ENCODE assay signal across 21 cellular contexts in the genomic region with DNA sequence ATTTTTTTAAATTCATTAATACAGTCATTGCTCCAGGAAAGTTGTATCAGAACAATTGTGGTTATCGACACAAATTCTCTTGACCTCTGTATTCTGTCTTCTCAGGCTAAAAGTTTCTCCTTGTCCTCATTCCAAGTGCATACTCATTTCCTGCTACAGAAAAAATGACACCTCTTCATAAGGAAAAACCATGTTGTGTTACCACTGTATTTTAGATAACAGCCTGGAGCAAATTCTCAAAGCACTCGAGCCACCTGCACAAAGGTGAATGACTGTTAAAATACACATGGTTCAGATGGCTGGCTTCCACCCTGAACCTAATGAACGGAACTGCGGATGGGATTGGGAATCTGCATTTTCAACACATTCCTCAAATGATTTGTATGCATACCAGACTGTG.
DNase-seq lines count a peak whose midpoint lies in the region; ATAC-seq, FAIRE-seq and TF ChIP-seq lines count a peak whose summit lies in the region.
"Had no signal": no experiment of that assay in that cellular context is flagged by ENCODE, and none has a peak within 500 bp of the region (broad histone marks: within the 10 kb centered on the region; RNA-seq: fewer than 3 reads in every experiment).

No MANE protein-coding gene starts in this region.

- H3K9me3 Mint-ChIP-seq in WTC11: peaks cover 9% of the 10 kb centered on the region; the same call in 1 of the 2 replicates
- H3K9me3 Mint-ChIP-seq: HFFc6 had no signal

- no peak overlapping the region for H3K4ac ChIP-seq in trophoblast cell (ENCODE audit: low read depth, low read length)

- no peak overlapping the region for H2BK120ac ChIP-seq in trophoblast cell (ENCODE audit: insufficient read depth, low read length, poor library complexity)

- H3K14ac ChIP-seq in trophoblast cell (ENCODE audit: low read length): no peak overlapping the region

- ATAC-seq in WTC11 (peak; percentile 59), HG03460 (IDR thresholded peaks at IDR 0.05; ENCODE audit: unreplicated experiment) (no peak), pancreas (no peak)
- ATAC-seq: HCT116 had no signal

- H3K27me3 Mint-ChIP-seq in WTC11 (ENCODE audit: low read depth): no peaks in the 10 kb centered on the region
- H3K27me3 Mint-ChIP-seq: CD4-positive, CD25-positive, alpha-beta regulatory T cell had no signal

- DNase-seq in HT1080 (ENCODE audit: low read depth) (peak; percentile 44), WTC11 (ENCODE audit: low spot score) (no peak), epithelial cell of esophagus (ENCODE audit: low read depth) (peak; percentile 20), trophoblast cell (peak; percentile 26 to 31), SIG-M5 (lab: John Stamatoyannopoulos, UW) (no peak), pancreas (no peak)
- no peak for DNase-seq in activated CD8-positive, alpha-beta memory T cell treated with anti-CD3 and anti-CD28 coated beads, Interleukin-2, amount 50 U/mL, for 4 hours
- DNase-seq: BE2C; C1 segment of cervical spinal cord; CD4-positive, CD25-positive, alpha-beta regulatory T cell; CD8-positive, alpha-beta memory T cell; COR-L47; DMS 273 treated with DMSO at 0.1 percent for 48 hours; GM23248; H7; HFFc6 had no signal

- no peaks in the 10 kb centered on the region for H3K79me2 ChIP-seq in trophoblast cell (ENCODE audit: control insufficient read depth, insufficient read depth, low read length, poor library complexity)

- no CpG with 5 or more reads among the region's 4 CpGs for whole genome bisulfite sequencing in trophoblast cell (ENCODE audit: extremely low coverage, insufficient coverage, insufficient read length)
- 69 to 75% methylated on average over 4 of the region's 4 CpGs for WGBS in pancreas, 2 donors

- H3K23ac ChIP-seq in trophoblast cell (ENCODE audit: low read length): no peak overlapping the region

- TF ChIP-seq CTCF in WTC11 (IDR thresholded peaks at IDR 0.05) (no peak), epithelial cell of esophagus (IDR thresholded peaks at IDR 0.05; ENCODE audit: insufficient read depth, low read depth, low read length, missing control alignments) (no peak), pancreas (IDR thresholded peaks at IDR 0.05) (no peak)

- no peak overlapping the region for H3K18ac ChIP-seq in trophoblast cell (ENCODE audit: low read length)

- H3K36me3 Mint-ChIP-seq in WTC11: peaks cover 3% of the 10 kb centered on the region; the same call in 1 of the 2 replicates
- H3K36me3 Mint-ChIP-seq: CD4-positive, CD25-positive, alpha-beta regulatory T cell; CD8-positive, alpha-beta memory T cell had no signal

- H2BK5ac ChIP-seq in trophoblast cell (ENCODE audit: low read depth, low read length, poor library complexity): no peak overlapping the region

- H3K9me3 ChIP-seq in trophoblast cell (ENCODE audit: insufficient read depth, low read depth, low read length): no peaks in the 10 kb centered on the region
- H3K9me3 ChIP-seq in pancreas: no peaks in the 10 kb centered on the region
- H3K9me3 ChIP-seq: BE2C had no signal

- H3K9ac ChIP-seq in trophoblast cell (ENCODE audit: low read length): no peak overlapping the region
- H3K9ac ChIP-seq: GM23248 had no signal

- H3K27me3 ChIP-seq in trophoblast cell (ENCODE audit: insufficient read depth, low read length) (no peaks in the 10 kb centered on the region), pancreas (no peaks in the 10 kb centered on the region)
- H3K27me3 ChIP-seq: BE2C had no signal

- no peak overlapping the region for H2AFZ ChIP-seq in trophoblast cell (ENCODE audit: insufficient read depth, low read length, poor library complexity)
- H2AFZ ChIP-seq: GM23248 had no signal

- peak overlapping the region; percentile 10; the same call in 1 of the 2 replicates for H3K27ac Mint-ChIP-seq in WTC11
- H3K27ac Mint-ChIP-seq: CD4-positive, CD25-positive, alpha-beta regulatory T cell; CD8-positive, alpha-beta memory T cell; HFFc6 had no signal

- H3K4me2 ChIP-seq in trophoblast cell (ENCODE audit: low read length): no peak overlapping the region

- peaks cover 31% of the 10 kb centered on the region for H3K4me1 Mint-ChIP-seq in WTC11
- H3K4me1 Mint-ChIP-seq: CD4-positive, CD25-positive, alpha-beta regulatory T cell; CD8-positive, alpha-beta memory T cell had no signal

- POLR2A ChIA-PET in WTC11 (lab: Charles Lee): interaction anchor here (1.0 kb wide), 1 partner anchor 13 kb away, joined by 3 read pairs; no protein-coding TSS in a partner anchor

- H3K36me3 ChIP-seq in trophoblast cell (ENCODE audit: control insufficient read depth in 1 of 2, insufficient read depth in 2 of 2, low read length in 2 of 2) (no peaks in the 10 kb centered on the region), pancreas (no peaks in the 10 kb centered on the region)
- H3K36me3 ChIP-seq: BE2C had no signal

- intact Hi-C loops in pancreas (cut with DNase I): no loop called here

- H3K4me3 Mint-ChIP-seq in WTC11: no peak overlapping the region
- H3K4me3 Mint-ChIP-seq: CD4-positive, CD25-positive, alpha-beta regulatory T cell; CD8-positive, alpha-beta memory T cell; HFFc6 had no signal

- no peak overlapping the region for H2BK12ac ChIP-seq in trophoblast cell (ENCODE audit: low read length)

- no peak overlapping the region for H2AK5ac ChIP-seq in trophoblast cell (ENCODE audit: low read length)

- no peaks in the 10 kb centered on the region for H3K4me1 ChIP-seq in trophoblast cell (ENCODE audit: control insufficient read depth in 1 of 2, insufficient read depth in 2 of 2, low read length in 2 of 2)
- no peaks in the 10 kb centered on the region for H3K4me1 ChIP-seq in pancreas
- H3K4me1 ChIP-seq: BE2C had no signal

- no peak overlapping the region for H3K27ac ChIP-seq in trophoblast cell (ENCODE audit: low read depth, low read length)
- H3K27ac ChIP-seq in pancreas: no peak overlapping the region
- H3K27ac ChIP-seq: GM23248 had no signal

- H4K12ac ChIP-seq in trophoblast cell (ENCODE audit: low read depth, low read length): no peak overlapping the region

- no peak overlapping the region for H4K91ac ChIP-seq in trophoblast cell (ENCODE audit: low read depth, low read length)

- no peak overlapping the region for H4K8ac ChIP-seq in trophoblast cell (ENCODE audit: low read depth, low read length)

- CTCF ChIA-PET in WTC11 (lab: Charles Lee): no interaction called here

- FAIRE-seq in pancreas (lab: Jason Lieb, UNC): no peak
- FAIRE-seq: G401.6, GM12891, GM19239 had no signal

- no peak overlapping the region for H3K4me3 ChIP-seq in epithelial cell of esophagus (ENCODE audit: low read length)
- no peak overlapping the region for H3K4me3 ChIP-seq in trophoblast cell (ENCODE audit: low read depth, low read length)
- no peak overlapping the region for H3K4me3 ChIP-seq in pancreas
- H3K4me3 ChIP-seq: GM23248 had no signal

- no peaks in the 10 kb centered on the region for H3K79me1 ChIP-seq in trophoblast cell (ENCODE audit: low read length)

TF ChIP-seq in WTC11, 78 proteins besides CTCF, POLR2A, EP300 and RAD21:
- TF ChIP-seq, protein P1, sequence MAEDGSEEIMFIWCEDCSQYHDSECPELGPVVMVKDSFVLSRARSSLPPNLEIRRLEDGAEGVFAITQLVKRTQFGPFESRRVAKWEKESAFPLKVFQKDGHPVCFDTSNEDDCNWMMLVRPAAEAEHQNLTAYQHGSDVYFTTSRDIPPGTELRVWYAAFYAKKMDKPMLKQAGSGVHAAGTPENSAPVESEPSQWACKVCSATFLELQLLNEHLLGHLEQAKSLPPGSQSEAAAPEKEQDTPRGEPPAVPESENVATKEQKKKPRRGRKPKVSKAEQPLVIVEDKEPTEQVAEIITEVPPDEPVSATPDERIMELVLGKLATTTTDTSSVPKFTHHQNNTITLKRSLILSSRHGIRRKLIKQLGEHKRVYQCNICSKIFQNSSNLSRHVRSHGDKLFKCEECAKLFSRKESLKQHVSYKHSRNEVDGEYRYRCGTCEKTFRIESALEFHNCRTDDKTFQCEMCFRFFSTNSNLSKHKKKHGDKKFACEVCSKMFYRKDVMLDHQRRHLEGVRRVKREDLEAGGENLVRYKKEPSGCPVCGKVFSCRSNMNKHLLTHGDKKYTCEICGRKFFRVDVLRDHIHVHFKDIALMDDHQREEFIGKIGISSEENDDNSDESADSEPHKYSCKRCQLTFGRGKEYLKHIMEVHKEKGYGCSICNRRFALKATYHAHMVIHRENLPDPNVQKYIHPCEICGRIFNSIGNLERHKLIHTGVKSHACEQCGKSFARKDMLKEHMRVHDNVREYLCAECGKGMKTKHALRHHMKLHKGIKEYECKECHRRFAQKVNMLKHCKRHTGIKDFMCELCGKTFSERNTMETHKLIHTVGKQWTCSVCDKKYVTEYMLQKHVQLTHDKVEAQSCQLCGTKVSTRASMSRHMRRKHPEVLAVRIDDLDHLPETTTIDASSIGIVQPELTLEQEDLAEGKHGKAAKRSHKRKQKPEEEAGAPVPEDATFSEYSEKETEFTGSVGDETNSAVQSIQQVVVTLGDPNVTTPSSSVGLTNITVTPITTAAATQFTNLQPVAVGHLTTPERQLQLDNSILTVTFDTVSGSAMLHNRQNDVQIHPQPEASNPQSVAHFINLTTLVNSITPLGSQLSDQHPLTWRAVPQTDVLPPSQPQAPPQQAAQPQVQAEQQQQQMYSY (CRISPR knock-in tag; IDR thresholded peaks at IDR 0.05): no peak
- TF ChIP-seq ZNF671 (CRISPR knock-in tag; IDR thresholded peaks at IDR 0.05) (no peak), NFE2L1 (CRISPR knock-in tag; IDR thresholded peaks at IDR 0.05) (no peak), ZNF317 (CRISPR knock-in tag; IDR thresholded peaks at IDR 0.05; ENCODE audit: borderline replicate concordance, low read depth) (no peak)
TF ChIP-seq in WTC11: peak in this region for 0.

Comparison
In these comparisons a context has a peak if more than half of its experiments do, and no peak if none do; other contexts are left out.
1. DNase-seq: peak in HT1080 (single experiment), epithelial cell of esophagus (single experiment) and trophoblast cell (2 of 2); none in WTC11 (single experiment), SIG-M5 (single experiment), activated CD8-positive, alpha-beta memory T cell treated with anti-CD3 and anti-CD28 coated beads, Interleukin-2, amount 50 U/mL, for 4 hours (single experiment) and pancreas (0 of 6).